ENCODE assay signal across 8 cellular contexts in the genomic region with DNA sequence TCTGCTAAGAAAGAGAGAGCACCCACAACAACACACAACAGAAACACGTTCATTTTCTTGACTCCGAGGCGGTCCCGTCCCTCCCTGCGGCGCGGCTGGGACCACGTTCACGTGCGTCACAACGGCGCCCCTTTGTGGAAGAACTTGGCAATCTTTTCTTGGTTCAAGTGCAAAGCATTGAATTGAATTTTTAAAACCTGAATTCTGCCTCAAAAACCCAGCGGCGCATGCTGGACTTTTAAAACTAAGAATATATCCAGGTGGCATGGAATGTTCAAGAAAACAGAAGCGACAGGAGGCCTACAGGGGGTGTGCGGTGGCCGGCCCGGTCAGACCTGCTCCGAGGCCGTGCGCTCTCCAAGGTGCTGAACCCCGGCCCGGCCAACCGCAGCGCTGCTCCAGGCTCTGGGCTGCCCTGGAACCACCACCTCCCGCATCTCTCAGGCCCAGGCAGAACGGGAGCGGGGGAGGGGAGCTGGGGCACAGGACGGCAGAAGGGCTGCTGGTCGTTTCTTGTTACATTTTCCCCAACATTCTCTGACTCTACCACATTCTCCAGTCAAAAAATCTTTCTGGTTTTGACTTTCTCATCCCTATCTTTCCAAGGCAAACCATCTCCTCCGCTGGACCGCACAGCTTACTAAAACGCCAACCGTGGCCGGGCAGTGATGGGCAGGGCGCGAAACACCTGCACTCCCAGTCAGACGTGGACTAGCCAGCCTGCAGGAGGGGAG. TPM values are rescaled to one million over a fixed set of nuclear protein-coding genes. Genes with fewer than 3 reads are reported as not detected.
A peak's percentile ranks its signal among the peaks of the same experiment; 100 is the strongest.
DNase-seq lines count a peak whose midpoint lies in the region; ATAC-seq and TF ChIP-seq lines count a peak whose summit lies in the region.

No MANE protein-coding gene starts in this region.

- no peak overlapping the region for H3K27ac ChIP-seq in left lung

- peak; percentile 61 for DNase-seq in GM12865 (ENCODE audit: low read depth)
- peak; percentile 51 for DNase-seq in NCI-H2107 treated with DMSO at 0.1 percent for 48 hours (lab: John Stamatoyannopoulos, UW; ENCODE audit: unreplicated experiment)
- DNase-seq in activated CD4-positive, alpha-beta T cell treated with anti-CD3 and anti-CD28 coated beads, Interleukin-2, amount 10 ng/mL, durations not matched to agents 7 days and 5 days: peak; percentile 85
- DNase-seq in chondrocyte (ENCODE audit: low spot score): no peak
- peak; percentile 67 to 92 for DNase-seq in left lung
- peak; percentile 56 to 70 (median 60) for DNase-seq in stimulated activated CD4-positive, alpha-beta T cell treated with anti-CD3 and anti-CD28 coated beads, TNF-alpha, amount 100 ng/mL, for 24 hours (ENCODE audit: low read depth in 3 of 3)
- no peak for DNase-seq in NCI-H774 (lab: John Stamatoyannopoulos, UW)

- no peaks in the 10 kb centered on the region for H3K27me3 Mint-ChIP-seq in activated CD4-positive, alpha-beta T cell treated with anti-CD3 and anti-CD28 coated beads, Interleukin-2, amount 10 ng/mL, durations not matched to agents 7 days and 5 days
- H3K27me3 Mint-ChIP-seq in chondrocyte (ENCODE audit: low read depth): no peaks in the 10 kb centered on the region

- H3K4me3 ChIP-seq in GM12865 (ENCODE audit: low read depth, low read length) (no peak overlapping the region), left lung (no peak overlapping the region)

- POLR2A ChIA-PET in activated CD4-positive, alpha-beta T cell treated with anti-CD3 and anti-CD28 coated beads, Interleukin-2, amount 10 ng/mL, durations not matched to agents 7 days and 5 days (lab: Charles Lee): no interaction called here

- H3K36me3 Mint-ChIP-seq in activated CD4-positive, alpha-beta T cell treated with anti-CD3 and anti-CD28 coated beads, Interleukin-2, amount 10 ng/mL, durations not matched to agents 7 days and 5 days (ENCODE audit: low read depth): peaks cover 4% of the 10 kb centered on the region
- no peaks in the 10 kb centered on the region for H3K36me3 Mint-ChIP-seq in chondrocyte (ENCODE audit: low read depth)

- no peaks in the 10 kb centered on the region for H3K9me3 Mint-ChIP-seq in activated CD4-positive, alpha-beta T cell treated with anti-CD3 and anti-CD28 coated beads, Interleukin-2, amount 10 ng/mL, durations not matched to agents 7 days and 5 days
- no peaks in the 10 kb centered on the region for H3K9me3 Mint-ChIP-seq in chondrocyte (ENCODE audit: low read depth)

- peaks cover 23% of the 10 kb centered on the region for H3K4me1 Mint-ChIP-seq in activated CD4-positive, alpha-beta T cell treated with anti-CD3 and anti-CD28 coated beads, Interleukin-2, amount 10 ng/mL, durations not matched to agents 7 days and 5 days
- peaks cover 17% of the 10 kb centered on the region for H3K4me1 Mint-ChIP-seq in chondrocyte (ENCODE audit: low read depth)

- ATAC-seq in left lung: peak; percentile 71
- ATAC-seq in GM18873 (IDR thresholded peaks at IDR 0.05; ENCODE audit: low FRiP score, unreplicated experiment): no peak

- H3K9me3 ChIP-seq in left lung: no peaks in the 10 kb centered on the region

- no peak overlapping the region for H3K27ac Mint-ChIP-seq in activated CD4-positive, alpha-beta T cell treated with anti-CD3 and anti-CD28 coated beads, Interleukin-2, amount 10 ng/mL, durations not matched to agents 7 days and 5 days
- H3K27ac Mint-ChIP-seq in chondrocyte (ENCODE audit: unreplicated experiment): no peak overlapping the region

- TF ChIP-seq CTCF in GM12865 (IDR thresholded peaks at IDR 0.05; ENCODE audit: insufficient read depth, low read depth, low read length, missing control alignments): peak; percentile 35
- peak; percentile 99 for TF ChIP-seq CTCF in chondrocyte (IDR thresholded peaks at IDR 0.05)
- TF ChIP-seq CTCF in left lung (IDR thresholded peaks at IDR 0.05): peak; percentile 49 to 68

- no peak overlapping the region for H3K4me3 Mint-ChIP-seq in activated CD4-positive, alpha-beta T cell treated with anti-CD3 and anti-CD28 coated beads, Interleukin-2, amount 10 ng/mL, durations not matched to agents 7 days and 5 days
- H3K4me3 Mint-ChIP-seq in chondrocyte (ENCODE audit: unreplicated experiment): peak overlapping the region; percentile 33

- no peaks in the 10 kb centered on the region for H3K27me3 ChIP-seq in left lung

- CTCF ChIA-PET in activated CD4-positive, alpha-beta T cell treated with anti-CD3 and anti-CD28 coated beads, Interleukin-2, amount 10 ng/mL, durations not matched to agents 7 days and 5 days (lab: Charles Lee): interaction anchor here (0.6 to 2.0 kb wide), 2 partner anchors 12 to 178 kb away, joined by 3 to 7 read pairs; no protein-coding TSS in a partner anchor

- H3K36me3 ChIP-seq in left lung: peaks cover 0 to 9% of the 10 kb centered on the region in 2 donors

- peaks cover 8 to 26% of the 10 kb centered on the region in 2 donors for H3K4me1 ChIP-seq in left lung

- intact Hi-C loops in left lung (cut with DNase I): loop anchor here in 1 of 2 donors (5.0 kb wide), 1 partner anchor 62 kb away; no protein-coding TSS in a partner anchor

RNA-seq across cellular contexts. Expression of a gene that starts 3.4 kb away (rescaled TPM):
- 10 to 100 TPM; 65.5 to 70.2 TPM for total RNA-seq in activated CD4-positive, alpha-beta T cell treated with anti-CD3 and anti-CD28 coated beads, Interleukin-2, amount 10 ng/mL, durations not matched to agents 7 days and 5 days
- total RNA-seq in chondrocyte: 10.8 to 17.7 TPM (median 11.2 TPM) in 3 replicates
- total RNA-seq in left lung: 10 to 100 TPM; 28.6 to 34.7 TPM

RNA-seq across cellular contexts. Expression of a gene that starts 3.7 kb away (rescaled TPM):
- total RNA-seq in activated CD4-positive, alpha-beta T cell treated with anti-CD3 and anti-CD28 coated beads, Interleukin-2, amount 10 ng/mL, durations not matched to agents 7 days and 5 days: 10 to 100 TPM; 23.8 to 28.0 TPM
- total RNA-seq in chondrocyte (19.9 to 30.6 TPM (median 20.0 TPM) in 3 replicates), left lung (10 to 100 TPM; 31.0 to 37.9 TPM)

RNA-seq across cellular contexts. Expression of a gene that starts 35.8 kb away (rescaled TPM):
- 100 to 1,000 TPM; 300 to 324 TPM for total RNA-seq in activated CD4-positive, alpha-beta T cell treated with anti-CD3 and anti-CD28 coated beads, Interleukin-2, amount 10 ng/mL, durations not matched to agents 7 days and 5 days
- total RNA-seq in chondrocyte: 52.5 to 55.4 TPM (median 53.0 TPM) in 3 replicates
- 100 to 1,000 TPM in 1 of 2 donors, 10 to 100 TPM in 1; 90.2 to 116 TPM for total RNA-seq in left lung

RNA-seq across cellular contexts. Expression of a gene that starts 43.1 kb away (rescaled TPM):
- total RNA-seq in activated CD4-positive, alpha-beta T cell treated with anti-CD3 and anti-CD28 coated beads, Interleukin-2, amount 10 ng/mL, durations not matched to agents 7 days and 5 days: not detected
- total RNA-seq in chondrocyte: not detected in 3 replicates
- total RNA-seq in left lung: not detected

RNA-seq across cellular contexts. Expression of a gene that starts 43.8 kb away (rescaled TPM):
- total RNA-seq in activated CD4-positive, alpha-beta T cell treated with anti-CD3 and anti-CD28 coated beads, Interleukin-2, amount 10 ng/mL, durations not matched to agents 7 days and 5 days: 100 to 1,000 TPM; 105 to 117 TPM
- total RNA-seq in chondrocyte (56.0 to 68.9 TPM (median 64.1 TPM) in 3 replicates), left lung (10 to 100 TPM; 38.9 to 52.4 TPM)

Comparison
In these comparisons a context has a peak if more than half of its experiments do, and no peak if none do; other contexts are left out.
1. DNase-seq: peak in GM12865 (single experiment), NCI-H2107 treated with DMSO at 0.1 percent for 48 hours (single experiment), activated CD4-positive, alpha-beta T cell treated with anti-CD3 and anti-CD28 coated beads, Interleukin-2, amount 10 ng/mL, durations not matched to agents 7 days and 5 days (single experiment), left lung (2 of 2) and stimulated activated CD4-positive, alpha-beta T cell treated with anti-CD3 and anti-CD28 coated beads, TNF-alpha, amount 100 ng/mL, for 24 hours (3 of 3); none in chondrocyte (single experiment) and NCI-H774 (single experiment).
2. CTCF ChIP-seq: peak in every context shown above with its lines; median percentile 99 in chondrocyte; 58 in left lung; 35 in GM12865.